In genomic region chr16:17362191-17362590, GRCh38 we compare ENCODE assay signal across 22 cellular contexts.
DNase-seq lines count a peak whose midpoint lies in the region; ATAC-seq, FAIRE-seq and TF ChIP-seq lines count a peak whose summit lies in the region.
"Had no signal": no experiment of that assay in that cellular context is flagged by ENCODE, and none has a peak within 500 bp of the region (broad histone marks: within the 10 kb centered on the region; RNA-seq: fewer than 3 reads in every experiment).

No MANE protein-coding gene starts in this region.

- POLR2A ChIA-PET in GM12878 (lab: Charles Lee), result no interaction called here

- H3K79me2 ChIP-seq in GM12878 (ENCODE audit: control insufficient read depth, insufficient read depth, low read length) (no peaks in the 10 kb centered on the region), smooth muscle cell (ENCODE audit: low read depth) (no peaks in the 10 kb centered on the region)

- DNase-seq in activated T-cell treated with anti-CD3 and anti-CD28 coated beads, Interleukin-2, amount 50 U/mL, for 24 hours, result no peak
- DNase-seq in activated T-cell treated with anti-CD3 and anti-CD28 coated beads, Interleukin-2, amount 50 U/mL, for 4 hours, result no peak
- DNase-seq in GM12878 (ENCODE audit: low read depth, low spot score) (no peak), smooth muscle cell (lab: John Stamatoyannopoulos, UW; ENCODE audit: unreplicated experiment) (no peak), kidney glomerular epithelial cell (lab: John Stamatoyannopoulos, UW) (no peak)
- DNase-seq in stimulated activated effector memory CD8-positive, alpha-beta T cell treated with anti-CD3 and anti-CD28 coated beads, Interleukin-12 subunit alpha, Interleukin-12 subunit beta, amount 100 ng/mL, for 72 hours (ENCODE audit: low spot score in 2 of 2), result no peak
- DNase-seq: activated CD4-positive, alpha-beta T cell treated with anti-CD3 and anti-CD28 coated beads for 48 hours; caudate nucleus; DMS153; effector CD4-positive, alpha-beta T cell; KG1; left ventricle myocardium inferior; NCI-H1048; NCI-H2171 treated with DMSO at 0.1 percent for 48 hours; NCI-H82; pancreas; stimulated activated CD4-positive, alpha-beta T cell treated with anti-CD3 and anti-CD28 coated beads, Interleukin-1b, Interleukin-23, amount 100 ng/mL, for 48 hours; T1000 had no signal

- CTCF ChIA-PET in GM12878 (lab: Yijun Ruan, JAX), result interaction anchor here (0.7 to 0.8 kb wide), 2 partner anchors 14 to 15 kb away, joined by 3 read pairs; no protein-coding TSS in a partner anchor

- BruUV-seq in GM12878 (replicated peaks; lab: Mats Ljungman, UMichigan), result no TSS peak

- H3K4me2 ChIP-seq in GM12878 (ENCODE audit: control insufficient read depth, insufficient read depth), result no peak overlapping the region
- H3K4me2 ChIP-seq in smooth muscle cell, result no peak overlapping the region

- intact Hi-C loops in GM12878 (cut with micrococcal nuclease; ENCODE audit: unreplicated experiment), result no loop called here

- no peak overlapping the region for H3K27ac ChIP-seq in GM12878 (ENCODE audit: control insufficient read depth, insufficient read depth)
- no peak overlapping the region for H3K27ac ChIP-seq in smooth muscle cell (ENCODE audit: low read depth)
- H3K27ac ChIP-seq: left ventricle myocardium inferior, pancreas, SJSA1 had no signal

- H3F3A ChIP-seq in smooth muscle cell (ENCODE audit: low read depth), result peaks cover 7% of the 10 kb centered on the region

- peaks cover 4% of the 10 kb centered on the region for H3K36me3 Mint-ChIP-seq in activated T-cell treated with anti-CD3 and anti-CD28 coated beads, Interleukin-2, amount 50 U/mL, for 24 hours (ENCODE audit: low read depth)
- H3K36me3 Mint-ChIP-seq in activated T-cell treated with anti-CD3 and anti-CD28 coated beads, Interleukin-2, amount 50 U/mL, for 4 hours (ENCODE audit: insufficient read depth), result no peaks in the 10 kb centered on the region
- no peaks in the 10 kb centered on the region for H3K36me3 Mint-ChIP-seq in stimulated activated effector memory CD8-positive, alpha-beta T cell treated with anti-CD3 and anti-CD28 coated beads, Interleukin-12 subunit alpha, Interleukin-12 subunit beta, amount 100 ng/mL, for 72 hours

- ATAC-seq in activated T-cell treated with anti-CD3 and anti-CD28 coated beads, Interleukin-2, amount 50 U/mL, for 4 hours, result no peak
- ATAC-seq in GM18868 (IDR thresholded peaks at IDR 0.05; ENCODE audit: unreplicated experiment) (peak; percentile 56), GM12878 (no peak)
- ATAC-seq in stimulated activated effector memory CD8-positive, alpha-beta T cell treated with anti-CD3 and anti-CD28 coated beads, Interleukin-12 subunit alpha, Interleukin-12 subunit beta, amount 100 ng/mL, for 72 hours, result no peak
- ATAC-seq: Panc1, pancreas, sciatic nerve had no signal

- no peak overlapping the region for H2AFZ ChIP-seq in GM12878 (ENCODE audit: control insufficient read depth, low read depth, low read length)
- no peak overlapping the region for H2AFZ ChIP-seq in smooth muscle cell (ENCODE audit: low read depth)

- TF ChIP-seq EP300 in GM12878 (IDR thresholded peaks at IDR 0.05; ENCODE audit: borderline replicate concordance in 1 of 2, control insufficient read depth in 1 of 2, low read depth in 2 of 2, low read length in 2 of 2), result no peak

- H3K4me3 ChIP-seq in GM12878, result no peak overlapping the region
- no peak overlapping the region for H3K4me3 ChIP-seq in smooth muscle cell
- H3K4me3 ChIP-seq: left ventricle myocardium inferior, pancreas, SJSA1 had no signal

- in situ Hi-C loops in GM12878 (cut with MboI), result no loop called here

- FAIRE-seq in GM12878 (lab: Jason Lieb, UNC), result no peak
- FAIRE-seq: pancreas had no signal

- RAD21 ChIA-PET in GM12878 (lab: Charles Lee; ENCODE audit: unreplicated experiment), result interaction anchor here (0.7 to 1.6 kb wide), 2 partner anchors 13 to 60 kb away, joined by 3 read pairs; no protein-coding TSS in a partner anchor

- H3K9ac ChIP-seq in GM12878 (ENCODE audit: control insufficient read depth, insufficient read depth, low read length) (no peak overlapping the region), smooth muscle cell (ENCODE audit: low read depth) (no peak overlapping the region)

- H4K20me1 ChIP-seq in GM12878 (ENCODE audit: control insufficient read depth, insufficient read depth) (no peaks in the 10 kb centered on the region), smooth muscle cell (ENCODE audit: low read depth) (peaks cover 75% of the 10 kb centered on the region)

- 45% methylated on average over 5 of the region's 5 CpGs for WGBS in GM12878 (ENCODE audit: insufficient coverage, insufficient replicate concordance, low lambda C conversion rate, missing lambda C conversion rate)
- WGBS in smooth muscle cell (ENCODE audit: low lambda C conversion rate), result 98% methylated on average over 5 of the region's 5 CpGs

- H3K36me3 ChIP-seq in GM12878 (ENCODE audit: control insufficient read depth in 2 of 2, insufficient read depth in 2 of 2, low read length in 1 of 2) (no peaks in the 10 kb centered on the region), smooth muscle cell (ENCODE audit: low read depth) (no peaks in the 10 kb centered on the region)
- H3K36me3 ChIP-seq: left ventricle myocardium inferior, pancreas, SJSA1 had no signal

- no peak overlapping the region for H3K4me3 Mint-ChIP-seq in activated T-cell treated with anti-CD3 and anti-CD28 coated beads, Interleukin-2, amount 50 U/mL, for 24 hours
- H3K4me3 Mint-ChIP-seq in activated T-cell treated with anti-CD3 and anti-CD28 coated beads, Interleukin-2, amount 50 U/mL, for 4 hours, result no peak overlapping the region
- no peak overlapping the region for H3K4me3 Mint-ChIP-seq in stimulated activated effector memory CD8-positive, alpha-beta T cell treated with anti-CD3 and anti-CD28 coated beads, Interleukin-12 subunit alpha, Interleukin-12 subunit beta, amount 100 ng/mL, for 72 hours

- H3K27ac Mint-ChIP-seq in activated T-cell treated with anti-CD3 and anti-CD28 coated beads, Interleukin-2, amount 50 U/mL, for 24 hours, result peak overlapping the region; percentile 54
- peak overlapping the region; percentile 80 for H3K27ac Mint-ChIP-seq in stimulated activated effector memory CD8-positive, alpha-beta T cell treated with anti-CD3 and anti-CD28 coated beads, Interleukin-12 subunit alpha, Interleukin-12 subunit beta, amount 100 ng/mL, for 72 hours

- H3K27me3 ChIP-seq in GM12878 (replicated peaks in 1 of 2; ENCODE audit: control insufficient read depth in 2 of 2, insufficient read depth in 2 of 2, low read length in 1 of 2) (no peaks in the 10 kb centered on the region), smooth muscle cell (ENCODE audit: low read depth) (no peaks in the 10 kb centered on the region)
- H3K27me3 ChIP-seq: pancreas, SJSA1 had no signal

- H3K4me1 Mint-ChIP-seq in activated T-cell treated with anti-CD3 and anti-CD28 coated beads, Interleukin-2, amount 50 U/mL, for 24 hours (ENCODE audit: low read depth), result peaks cover 96% of the 10 kb centered on the region
- peaks cover 98% of the 10 kb centered on the region for H3K4me1 Mint-ChIP-seq in activated T-cell treated with anti-CD3 and anti-CD28 coated beads, Interleukin-2, amount 50 U/mL, for 4 hours (ENCODE audit: low read depth)
- H3K4me1 Mint-ChIP-seq in stimulated activated effector memory CD8-positive, alpha-beta T cell treated with anti-CD3 and anti-CD28 coated beads, Interleukin-12 subunit alpha, Interleukin-12 subunit beta, amount 100 ng/mL, for 72 hours, result peaks cover 87% of the 10 kb centered on the region

- SMC1A ChIA-PET in GM12878 (lab: Charles Lee; ENCODE audit: uncharacterized antibody, unreplicated experiment), result interaction anchor here (0.7 to 22.0 kb wide), 7 partner anchors 9 to 106 kb away, joined by 3 to 303 read pairs (median 6); no protein-coding TSS in a partner anchor

- no peaks in the 10 kb centered on the region for H3K9me3 Mint-ChIP-seq in activated T-cell treated with anti-CD3 and anti-CD28 coated beads, Interleukin-2, amount 50 U/mL, for 24 hours
- H3K9me3 Mint-ChIP-seq in activated T-cell treated with anti-CD3 and anti-CD28 coated beads, Interleukin-2, amount 50 U/mL, for 4 hours, result no peaks in the 10 kb centered on the region
- no peaks in the 10 kb centered on the region for H3K9me3 Mint-ChIP-seq in stimulated activated effector memory CD8-positive, alpha-beta T cell treated with anti-CD3 and anti-CD28 coated beads, Interleukin-12 subunit alpha, Interleukin-12 subunit beta, amount 100 ng/mL, for 72 hours

- H3K4me1 ChIP-seq in GM12878 (ENCODE audit: control insufficient read depth, insufficient read depth, low read length), result peaks cover 23% of the 10 kb centered on the region
- peaks cover 10% of the 10 kb centered on the region for H3K4me1 ChIP-seq in smooth muscle cell (ENCODE audit: low read depth)

- no peaks in the 10 kb centered on the region for H3K27me3 Mint-ChIP-seq in activated T-cell treated with anti-CD3 and anti-CD28 coated beads, Interleukin-2, amount 50 U/mL, for 24 hours
- no peaks in the 10 kb centered on the region for H3K27me3 Mint-ChIP-seq in activated T-cell treated with anti-CD3 and anti-CD28 coated beads, Interleukin-2, amount 50 U/mL, for 4 hours (ENCODE audit: low read depth)

- TF ChIP-seq POLR2A in GM12878 (IDR thresholded peaks at IDR 0.05; ENCODE audit: low read depth, low read length), result no peak

- TF ChIP-seq RAD21 in GM12878 (IDR thresholded peaks at IDR 0.05; ENCODE audit: insufficient read depth, low read depth, low read length), result no peak

- H3K9me3 ChIP-seq in GM12878 (replicated peaks; ENCODE audit: control insufficient read depth, insufficient read depth, low read length), result no peaks in the 10 kb centered on the region
- H3K9me3 ChIP-seq in smooth muscle cell (replicated peaks; ENCODE audit: low read depth), result no peaks in the 10 kb centered on the region
- H3K9me3 ChIP-seq: left ventricle myocardium inferior, pancreas, SJSA1 had no signal

- TF ChIP-seq CTCF in GM12878 (IDR thresholded peaks at IDR 0.05 in 2 of 3, conservative IDR thresholded peaks at IDR 0.05 in 1 of 3; ENCODE audit: control insufficient read depth in 2 of 3, extremely low read depth in 1 of 3, insufficient read depth in 1 of 3, low read depth in 3 of 3, low read length in 3 of 3) (no peak), smooth muscle cell (IDR thresholded peaks at IDR 0.05; ENCODE audit: borderline replicate concordance, insufficient read depth, poor library complexity, severe bottlenecking) (no peak)

TF ChIP-seq in GM12878, 131 proteins besides CTCF, POLR2A, EP300 and RAD21 (continues in another document):
- TF ChIP-seq NFIC (IDR thresholded peaks at IDR 0.05; ENCODE audit: low read depth, low read length), result peak; percentile 27; the same call in 1 of the 2 replicates
